ENCODE assay signal across 23 cellular contexts in the genomic region with DNA sequence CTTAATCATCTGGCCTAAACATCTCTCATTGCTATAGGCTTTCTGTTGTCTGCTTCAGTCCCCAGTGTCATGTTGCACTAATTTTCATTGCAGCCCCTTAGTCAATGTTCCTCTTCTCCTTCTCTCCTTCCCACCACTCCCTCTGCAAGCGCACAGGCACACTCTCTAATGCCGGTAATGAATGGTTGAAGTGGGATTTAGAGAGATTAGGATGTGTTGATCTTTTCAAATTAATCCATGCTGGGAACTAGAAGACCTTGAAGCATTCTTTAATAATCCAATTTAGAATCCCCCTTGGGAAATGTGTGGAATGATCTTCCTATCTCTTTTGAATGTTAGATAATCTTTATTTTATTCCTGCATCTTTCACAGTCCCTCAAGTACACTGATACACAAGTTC.
"Had no signal": no experiment of that assay in that cellular context is flagged by ENCODE, and none has a peak within 500 bp of the region (broad histone marks: within the 10 kb centered on the region; RNA-seq: fewer than 3 reads in every experiment).

No MANE protein-coding gene starts in this region.

- H3K9me3 Mint-ChIP-seq: activated naive CD4-positive, alpha-beta T cell treated with anti-CD3 and anti-CD28 coated beads, Interleukin-2, amount 50 U/mL, for 24 hours; activated T-cell treated with anti-CD3 and anti-CD28 coated beads, Interleukin-2, amount 50 U/mL, for 72 hours had no signal

- H3K36me3 Mint-ChIP-seq: activated naive CD4-positive, alpha-beta T cell treated with anti-CD3 and anti-CD28 coated beads, Interleukin-2, amount 50 U/mL, for 24 hours had no signal

- ATAC-seq: activated T-cell treated with anti-CD3 and anti-CD28 coated beads, Interleukin-2, amount 50 U/mL, for 72 hours; body of pancreas; heart right ventricle; left cardiac atrium; sciatic nerve; T-helper 17 cell had no signal

- H3K27me3 Mint-ChIP-seq: activated naive CD4-positive, alpha-beta T cell treated with anti-CD3 and anti-CD28 coated beads, Interleukin-2, amount 50 U/mL, for 24 hours; T-helper 17 cell had no signal

- H3K27ac Mint-ChIP-seq: activated naive CD4-positive, alpha-beta T cell treated with anti-CD3 and anti-CD28 coated beads, Interleukin-2, amount 50 U/mL, for 24 hours; activated T-cell treated with anti-CD3 and anti-CD28 coated beads, Interleukin-2, amount 50 U/mL, for 72 hours; naive B cell; T-helper 17 cell had no signal

- H3K4me3 Mint-ChIP-seq: activated naive CD4-positive, alpha-beta T cell treated with anti-CD3 and anti-CD28 coated beads, Interleukin-2, amount 50 U/mL, for 24 hours had no signal

- FAIRE-seq: small intestine had no signal

- DNase-seq: activated CD4-positive, alpha-beta T cell treated with anti-CD3 and anti-CD28 coated beads, Interleukin-2, amount 50 U/mL, for 48 hours; activated CD4-positive, CD25-positive, alpha-beta regulatory T cell treated with anti-CD3 and anti-CD28 coated beads, Interleukin-2, amount 50 U/mL, for 72 hours; activated gamma-delta T cell treated with Interleukin-2 at 50 U/mL for 16 hours; activated T-cell treated with anti-CD3 and anti-CD28 coated beads, Interleukin-2, amount 50 U/mL, for 72 hours; anterior cingulate cortex; body of pancreas; cortex of kidney; erythroblast; heart right ventricle; islet precursor cell; left cardiac atrium; naive B cell; stimulated activated CD4-positive, alpha-beta T cell treated with anti-CD3 and anti-CD28 coated beads, Interleukin-15, amount 100 ng/mL, for 24 hours; stimulated activated CD8-positive, alpha-beta memory T cell treated with anti-CD3 and anti-CD28 coated beads, Interleukin-4, amount 100 ng/mL, for 48 hours; stimulated activated naive CD4-positive, alpha-beta T cell; T-helper 17 cell; testis; trophoblast cell; uterus; WERI-Rb-1 had no signal
